Comparison of ENCODE assay signal across 8 cellular contexts in the genomic region with DNA sequence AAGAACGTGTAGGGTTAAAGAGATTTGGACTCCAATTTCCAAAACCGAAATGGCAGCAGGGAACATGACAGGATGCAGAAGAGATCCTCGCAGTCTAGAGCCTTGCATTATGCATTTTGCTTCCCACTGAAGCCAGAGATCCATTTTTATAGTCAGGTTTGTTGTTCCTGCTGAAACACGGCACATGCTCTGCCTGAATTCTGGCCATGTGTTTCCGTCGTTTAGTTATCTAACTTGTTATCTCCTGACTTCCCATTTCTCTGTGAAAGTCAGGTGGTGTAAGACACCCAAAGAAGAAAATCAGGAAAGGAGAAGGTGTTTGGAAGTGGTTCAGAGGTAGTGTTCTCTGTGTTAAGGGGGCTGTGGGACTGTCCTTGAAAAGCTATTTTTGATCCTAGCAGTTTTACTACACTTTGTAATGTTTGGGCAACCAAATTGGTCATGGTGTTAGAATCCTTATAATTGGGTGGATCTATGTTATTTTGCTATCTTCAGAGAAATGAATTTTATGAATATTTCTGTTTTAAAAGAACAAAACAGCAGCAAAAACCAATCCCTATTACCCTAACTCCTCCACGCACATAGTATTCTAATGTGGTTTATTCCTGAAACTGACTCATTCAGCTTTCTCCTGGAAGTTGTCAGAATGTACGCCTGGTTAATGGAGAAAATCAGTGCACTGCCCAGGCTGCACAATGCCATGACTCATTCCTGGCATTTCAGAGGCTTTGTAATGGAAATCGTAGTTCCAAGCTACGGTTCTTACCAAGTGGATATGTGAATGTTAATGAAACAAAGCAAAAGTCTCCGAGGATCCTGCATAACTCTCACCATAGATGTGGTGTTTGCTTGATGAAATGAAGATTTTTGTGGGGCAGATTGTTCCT.
A peak's percentile ranks its signal among the peaks of the same experiment; 100 is the strongest.
DNase-seq lines count a peak whose midpoint lies in the region; ATAC-seq, FAIRE-seq and TF ChIP-seq lines count a peak whose summit lies in the region.

No MANE protein-coding gene starts in this region.

- peaks cover 29% of the 10 kb centered on the region for H3K27me3 Mint-ChIP-seq in activated CD4-positive, alpha-beta memory T cell treated with anti-CD3 and anti-CD28 coated beads, Interleukin-2, amount 10 ng/mL, durations not matched to agents 7 days and 5 days
- peaks cover 15% of the 10 kb centered on the region for H3K27me3 Mint-ChIP-seq in activated CD4-positive, alpha-beta T cell treated with anti-CD3 and anti-CD28 coated beads for 36 hours

- no peaks in the 10 kb centered on the region for H3K36me3 ChIP-seq in suprapubic skin

- no peak for ATAC-seq in activated CD4-positive, alpha-beta T cell treated with anti-CD3 and anti-CD28 coated beads for 36 hours

- intact Hi-C loops in activated CD4-positive, alpha-beta T cell treated with anti-CD3 and anti-CD28 coated beads for 36 hours (cut with DNase I, micrococcal nuclease) = no loop called here

- CTCF ChIA-PET in activated CD4-positive, alpha-beta memory T cell treated with anti-CD3 and anti-CD28 coated beads, Interleukin-2, amount 10 ng/mL, durations not matched to agents 7 days and 5 days (lab: Charles Lee) = interaction anchor here (1.2 kb wide), 1 partner anchor 96 kb away, joined by 3 read pairs; no protein-coding TSS in a partner anchor
- CTCF ChIA-PET in activated CD4-positive, alpha-beta T cell treated with anti-CD3 and anti-CD28 coated beads for 36 hours (lab: Charles Lee) = interaction anchor here (1.0 kb wide), 1 partner anchor 113 kb away, joined by 3 read pairs; no protein-coding TSS in a partner anchor

- no peak overlapping the region for H3K4me3 ChIP-seq in suprapubic skin

- no peaks in the 10 kb centered on the region for H3K9me3 ChIP-seq in suprapubic skin

- POLR2A ChIA-PET in activated CD4-positive, alpha-beta memory T cell treated with anti-CD3 and anti-CD28 coated beads, Interleukin-2, amount 10 ng/mL, durations not matched to agents 7 days and 5 days (lab: Charles Lee) = no interaction called here
- POLR2A ChIA-PET in activated CD4-positive, alpha-beta T cell treated with anti-CD3 and anti-CD28 coated beads for 36 hours (lab: Charles Lee) = no interaction called here

- H3K27ac Mint-ChIP-seq in activated CD4-positive, alpha-beta memory T cell treated with anti-CD3 and anti-CD28 coated beads, Interleukin-2, amount 10 ng/mL, durations not matched to agents 7 days and 5 days = no peak overlapping the region
- H3K27ac Mint-ChIP-seq in activated CD4-positive, alpha-beta T cell treated with anti-CD3 and anti-CD28 coated beads for 36 hours = no peak overlapping the region

- peaks cover 55% of the 10 kb centered on the region for H3K4me1 ChIP-seq in suprapubic skin

- H3K27ac ChIP-seq in suprapubic skin = peak overlapping the region; percentile 71

- H3K9me3 Mint-ChIP-seq in activated CD4-positive, alpha-beta memory T cell treated with anti-CD3 and anti-CD28 coated beads, Interleukin-2, amount 10 ng/mL, durations not matched to agents 7 days and 5 days = no peaks in the 10 kb centered on the region
- H3K9me3 Mint-ChIP-seq in activated CD4-positive, alpha-beta T cell treated with anti-CD3 and anti-CD28 coated beads for 36 hours (ENCODE audit: low read depth) = no peaks in the 10 kb centered on the region

- H3K4me1 Mint-ChIP-seq in activated CD4-positive, alpha-beta memory T cell treated with anti-CD3 and anti-CD28 coated beads, Interleukin-2, amount 10 ng/mL, durations not matched to agents 7 days and 5 days = peaks cover 24% of the 10 kb centered on the region
- peaks cover 13% of the 10 kb centered on the region for H3K4me1 Mint-ChIP-seq in activated CD4-positive, alpha-beta T cell treated with anti-CD3 and anti-CD28 coated beads for 36 hours

- no peak for TF ChIP-seq CTCF in suprapubic skin (IDR thresholded peaks at IDR 0.05)

- no peaks in the 10 kb centered on the region for H3K27me3 ChIP-seq in suprapubic skin

- no peak for TF ChIP-seq EP300 in suprapubic skin (IDR thresholded peaks at IDR 0.05)

- H3K4me3 Mint-ChIP-seq in activated CD4-positive, alpha-beta memory T cell treated with anti-CD3 and anti-CD28 coated beads, Interleukin-2, amount 10 ng/mL, durations not matched to agents 7 days and 5 days = no peak overlapping the region
- H3K4me3 Mint-ChIP-seq in activated CD4-positive, alpha-beta T cell treated with anti-CD3 and anti-CD28 coated beads for 36 hours = no peak overlapping the region

- peak; percentile 94 for DNase-seq in HTR-8/SVneo (ENCODE audit: insufficient read length, low spot score)
- peak; percentile 63 for DNase-seq in cerebellar cortex (ENCODE audit: low spot score)
- DNase-seq in kidney glomerular epithelial cell (lab: John Stamatoyannopoulos, UW) = peak; percentile 88
- no peak for DNase-seq in suprapubic skin (ENCODE audit: low spot score in 2 of 2)
- DNase-seq in activated CD4-positive, alpha-beta memory T cell treated with anti-CD3 and anti-CD28 coated beads, Interleukin-2, amount 10 ng/mL, durations not matched to agents 7 days and 5 days = no peak
- no peak for DNase-seq in NCI-H446 treated with DMSO at 0.1 percent for 48 hours (lab: John Stamatoyannopoulos, UW)
- DNase-seq in NCI-H524 (lab: John Stamatoyannopoulos, UW) = no peak
- DNase-seq in activated CD4-positive, alpha-beta T cell treated with anti-CD3 and anti-CD28 coated beads for 36 hours = no peak

- H3K36me3 Mint-ChIP-seq in activated CD4-positive, alpha-beta memory T cell treated with anti-CD3 and anti-CD28 coated beads, Interleukin-2, amount 10 ng/mL, durations not matched to agents 7 days and 5 days (ENCODE audit: low read depth) = no peaks in the 10 kb centered on the region
- no peaks in the 10 kb centered on the region for H3K36me3 Mint-ChIP-seq in activated CD4-positive, alpha-beta T cell treated with anti-CD3 and anti-CD28 coated beads for 36 hours (ENCODE audit: low read depth)

- FAIRE-seq in HTR-8/SVneo (lab: Jason Lieb, UNC) = peak; percentile 99

- TF ChIP-seq POLR2A in suprapubic skin (IDR thresholded peaks at IDR 0.05) = no peak

- WGBS in suprapubic skin = 20% methylated on average over 11 of the region's 11 CpGs

Comparison
In these comparisons a context has a peak if more than half of its experiments do, and no peak if none do; other contexts are left out.
1. DNase-seq: peak in HTR-8/SVneo (single experiment), cerebellar cortex (single experiment) and kidney glomerular epithelial cell (single experiment); none in suprapubic skin (0 of 2), activated CD4-positive, alpha-beta memory T cell treated with anti-CD3 and anti-CD28 coated beads, Interleukin-2, amount 10 ng/mL, durations not matched to agents 7 days and 5 days (single experiment), NCI-H446 treated with DMSO at 0.1 percent for 48 hours (single experiment), NCI-H524 (0 of 2) and activated CD4-positive, alpha-beta T cell treated with anti-CD3 and anti-CD28 coated beads for 36 hours (single experiment).